Comparison of ENCODE assay signal across 10 cellular contexts in the genomic region with DNA sequence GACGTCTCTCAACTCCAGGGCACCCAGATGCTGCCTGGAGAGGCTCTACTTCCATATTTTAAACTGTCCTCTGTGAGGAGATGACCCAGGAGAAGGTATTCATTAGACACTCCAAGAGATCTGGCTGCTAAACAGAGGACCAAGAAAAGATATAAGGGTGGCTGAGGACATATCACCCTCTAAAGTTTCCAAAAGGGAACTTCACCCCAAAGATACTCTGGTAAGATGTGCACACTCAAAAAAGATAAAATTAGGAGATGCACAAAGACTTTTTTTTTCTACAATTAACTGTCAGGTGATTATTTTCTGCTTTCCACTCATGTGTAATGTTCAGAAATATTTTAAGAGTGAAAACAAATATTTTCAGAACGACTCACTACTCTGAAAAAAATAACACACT. TPM values are rescaled to one million over a fixed set of nuclear protein-coding genes. Genes with fewer than 3 reads are reported as not detected.
A peak's percentile ranks its signal among the peaks of the same experiment; 100 is the strongest.
DNase-seq lines count a peak whose midpoint lies in the region; ATAC-seq and TF ChIP-seq lines count a peak whose summit lies in the region.
"Had no signal": no experiment of that assay in that cellular context is flagged by ENCODE, and none has a peak within 500 bp of the region (broad histone marks: within the 10 kb centered on the region; RNA-seq: fewer than 3 reads in every experiment).

No MANE protein-coding gene starts in this region.

- no peak for DNase-seq in activated T-cell treated with anti-CD3 and anti-CD28 coated beads, Interleukin-2, amount 50 U/mL, for 24 hours
- DNase-seq in activated T-cell treated with anti-CD3 and anti-CD28 coated beads for 4 hours (no peak), RWPE1 (ENCODE audit: low spot score) (peak; percentile 10), fibroblast of lung (ENCODE audit: low read depth in 2 of 2) (peak; percentile 2 to 25), smooth muscle cell (lab: John Stamatoyannopoulos, UW; ENCODE audit: unreplicated experiment) (no peak), RPMI8226 (no peak)
- DNase-seq: activated gamma-delta T cell, testis had no signal

- H3K27me3 Mint-ChIP-seq in activated T-cell treated with anti-CD3 and anti-CD28 coated beads, Interleukin-2, amount 50 U/mL, for 24 hours: peaks cover 2% of the 10 kb centered on the region

- WGBS in smooth muscle cell (ENCODE audit: low lambda C conversion rate): 86% methylated on average over 2 of the region's 2 CpGs
- whole genome bisulfite sequencing in gastroesophageal sphincter (ENCODE audit: low coverage in 1 of 2), 2 donors: 41 to 69% methylated on average over 1 to 2 of the region's 2 CpGs

- peak overlapping the region; percentile 96 for H3K27ac Mint-ChIP-seq in activated T-cell treated with anti-CD3 and anti-CD28 coated beads, Interleukin-2, amount 50 U/mL, for 24 hours

- no peak overlapping the region for H3K9ac ChIP-seq in fibroblast of lung (ENCODE audit: insufficient read depth, low read length)
- peak overlapping the region; percentile 76 for H3K9ac ChIP-seq in smooth muscle cell (ENCODE audit: low read depth)

- ATAC-seq in gastroesophageal sphincter: no peak
- ATAC-seq in HG02588 (IDR thresholded peaks at IDR 0.05; ENCODE audit: unreplicated experiment): no peak

- H3K27me3 ChIP-seq in fibroblast of lung (ENCODE audit: control insufficient read depth, insufficient read depth, low read length) (no peaks in the 10 kb centered on the region), smooth muscle cell (ENCODE audit: low read depth) (no peaks in the 10 kb centered on the region), gastroesophageal sphincter (no peaks in the 10 kb centered on the region)
- H3K27me3 ChIP-seq: testis had no signal

- H3K9me3 Mint-ChIP-seq in activated T-cell treated with anti-CD3 and anti-CD28 coated beads, Interleukin-2, amount 50 U/mL, for 24 hours: peaks cover 10% of the 10 kb centered on the region

- peaks cover 3% of the 10 kb centered on the region for H3K4me1 ChIP-seq in fibroblast of lung (ENCODE audit: control insufficient read depth, extremely low read depth, insufficient read depth, low read length)
- peaks cover 4% of the 10 kb centered on the region for H3K4me1 ChIP-seq in smooth muscle cell (ENCODE audit: low read depth)
- peaks cover 0 to 32% (median 2%) of the 10 kb centered on the region in 3 donors for H3K4me1 ChIP-seq in gastroesophageal sphincter
- H3K4me1 ChIP-seq: testis had no signal

- H3K4me2 ChIP-seq in fibroblast of lung (ENCODE audit: extremely low read depth, insufficient read depth, low read length) (peak overlapping the region; percentile 88), smooth muscle cell (peak overlapping the region; percentile 95)

- no peaks in the 10 kb centered on the region for H3F3A ChIP-seq in smooth muscle cell (ENCODE audit: low read depth)

- no peak overlapping the region for H2AFZ ChIP-seq in fibroblast of lung (ENCODE audit: low read length)
- peak overlapping the region; percentile 97 for H2AFZ ChIP-seq in smooth muscle cell (ENCODE audit: low read depth)

- H3K79me2 ChIP-seq in fibroblast of lung (ENCODE audit: control insufficient read depth, insufficient read depth, low read length) (peaks cover 13% of the 10 kb centered on the region), smooth muscle cell (ENCODE audit: low read depth) (peaks cover 49% of the 10 kb centered on the region)

- H3K36me3 ChIP-seq in fibroblast of lung (ENCODE audit: control insufficient read depth, insufficient read depth, low read length) (no peaks in the 10 kb centered on the region), smooth muscle cell (ENCODE audit: low read depth) (no peaks in the 10 kb centered on the region), gastroesophageal sphincter (no peaks in the 10 kb centered on the region)

- TF ChIP-seq EP300 in gastroesophageal sphincter (IDR thresholded peaks at IDR 0.05): no peak

- POLR2A ChIA-PET in RWPE1 (lab: Yijun Ruan, JAX; ENCODE audit: low non-redundant PET): no interaction called here

- peak overlapping the region; percentile 94 for H3K4me3 Mint-ChIP-seq in activated T-cell treated with anti-CD3 and anti-CD28 coated beads, Interleukin-2, amount 50 U/mL, for 24 hours

- H4K20me1 ChIP-seq in fibroblast of lung (ENCODE audit: control insufficient read depth, extremely low read depth, insufficient read depth, low read length) (no peaks in the 10 kb centered on the region), smooth muscle cell (ENCODE audit: low read depth) (peaks cover 9% of the 10 kb centered on the region)

- H3K4me1 Mint-ChIP-seq in activated T-cell treated with anti-CD3 and anti-CD28 coated beads, Interleukin-2, amount 50 U/mL, for 24 hours (ENCODE audit: low read depth): peaks cover 30% of the 10 kb centered on the region

- TF ChIP-seq CTCF in RWPE1 (conservative IDR thresholded peaks at IDR 0.05; ENCODE audit: low read depth) (no peak), fibroblast of lung (conservative IDR thresholded peaks at IDR 0.05 in 1 of 2, IDR thresholded peaks at IDR 0.05 in 1 of 2; ENCODE audit: low read depth in 1 of 2, low read length in 2 of 2) (peak in 1 of 2 donors; percentile 2), smooth muscle cell (IDR thresholded peaks at IDR 0.05; ENCODE audit: borderline replicate concordance, insufficient read depth, poor library complexity, severe bottlenecking) (no peak), gastroesophageal sphincter (IDR thresholded peaks at IDR 0.05) (no peak)

- peak overlapping the region; percentile 93 to 99 (median 97) for H3K4me3 ChIP-seq in fibroblast of lung (replicated peaks in 1 of 4; ENCODE audit: control extremely low read depth in 1 of 4, insufficient read depth in 1 of 4, low read depth in 3 of 4, low read length in 4 of 4)
- peak overlapping the region; percentile 86 for H3K4me3 ChIP-seq in smooth muscle cell
- peak overlapping the region in 1 of 2 donors; percentile 89 for H3K4me3 ChIP-seq in gastroesophageal sphincter

- H3K27ac ChIP-seq in RWPE1 (no peak overlapping the region), fibroblast of lung (ENCODE audit: insufficient read depth, low read length) (no peak overlapping the region), smooth muscle cell (ENCODE audit: low read depth) (no peak overlapping the region), gastroesophageal sphincter (no peak overlapping the region)

- CTCF ChIA-PET in RWPE1 (lab: Yijun Ruan, JAX): no interaction called here

- TF ChIP-seq POLR2A in gastroesophageal sphincter (IDR thresholded peaks at IDR 0.05): no peak

- no peaks in the 10 kb centered on the region for H3K9me3 ChIP-seq in fibroblast of lung (ENCODE audit: control insufficient read depth, insufficient read depth, low read depth, low read length)
- no peaks in the 10 kb centered on the region for H3K9me3 ChIP-seq in smooth muscle cell (replicated peaks; ENCODE audit: low read depth)
- no peaks in the 10 kb centered on the region for H3K9me3 ChIP-seq in gastroesophageal sphincter
- H3K9me3 ChIP-seq: testis had no signal

- peaks cover 54% of the 10 kb centered on the region for H3K36me3 Mint-ChIP-seq in activated T-cell treated with anti-CD3 and anti-CD28 coated beads, Interleukin-2, amount 50 U/mL, for 24 hours (ENCODE audit: low read depth)

RNA-seq across cellular contexts. Expression of a gene that starts 1.4 kb away (rescaled TPM):
- total RNA-seq in fibroblast of lung: 3.0 and 3.3 TPM in 2 replicates
- polyA plus RNA-seq in fibroblast of lung: 2.3 and 3.2 TPM in 2 replicates
- 1.2 and 2.2 TPM in 2 replicates for polyA plus RNA-seq in fibroblast of lung (2012)
- polyA minus RNA-seq in fibroblast of lung (ENCODE audit: low replicate concordance): 0.41 and 0.79 TPM in 2 replicates
- 3.9 and 6.6 TPM in 2 replicates for total RNA-seq in smooth muscle cell
- 2.8 and 4.8 TPM in 2 replicates for polyA plus RNA-seq in smooth muscle cell
- total RNA-seq in gastroesophageal sphincter: 1 to 10 TPM; 1.7 to 3.7 (median 3.3) TPM

RNA-seq across cellular contexts. Expression of a gene that starts 26.9 kb away (rescaled TPM):
- 10.2 and 11.6 TPM in 2 replicates for total RNA-seq in fibroblast of lung
- polyA plus RNA-seq in fibroblast of lung: 7.0 and 7.2 TPM in 2 replicates
- polyA plus RNA-seq in fibroblast of lung (2012): 4.1 and 4.6 TPM in 2 replicates
- 0.35 and 3.9 TPM in 2 replicates for polyA minus RNA-seq in fibroblast of lung (ENCODE audit: low replicate concordance)
- total RNA-seq in smooth muscle cell: 16.3 and 17.2 TPM in 2 replicates
- 3.7 and 4.6 TPM in 2 replicates for polyA plus RNA-seq in smooth muscle cell
- 10 to 100 TPM in 1 of 4 donors, 1 to 10 TPM in 3; 5.3 to 10.7 (median 7.1) TPM for total RNA-seq in gastroesophageal sphincter

Comparison
In these comparisons a context has a peak if more than half of its experiments do, and no peak if none do; other contexts are left out.
1. DNase-seq: peak in RWPE1 (single experiment) and fibroblast of lung (2 of 2); none in activated T-cell treated with anti-CD3 and anti-CD28 coated beads, Interleukin-2, amount 50 U/mL, for 24 hours (single experiment), activated T-cell treated with anti-CD3 and anti-CD28 coated beads for 4 hours (single experiment), smooth muscle cell (single experiment) and RPMI8226 (single experiment).